Comparison of ENCODE assay signal across 21 cellular contexts in the genomic region with DNA sequence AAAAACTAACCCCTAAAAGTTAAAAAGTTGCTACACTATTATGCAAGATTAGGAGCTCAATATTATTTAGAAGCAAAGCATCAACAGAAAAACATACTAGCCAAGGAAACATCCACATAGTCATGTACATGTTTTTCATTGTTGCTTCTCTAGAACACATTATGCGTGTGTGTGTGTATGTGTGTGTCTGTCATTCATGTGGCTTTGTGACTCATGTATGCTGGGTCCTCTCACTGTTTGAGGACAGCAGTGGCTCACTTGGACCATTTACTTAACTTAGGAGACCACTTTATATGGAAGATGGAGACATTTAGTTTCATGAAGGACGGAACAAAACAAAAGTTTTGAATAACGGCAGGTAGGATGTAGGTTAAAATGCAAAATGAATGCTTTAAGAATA.
A peak's percentile ranks its signal among the peaks of the same experiment; 100 is the strongest.
DNase-seq lines count a peak whose midpoint lies in the region; ATAC-seq, FAIRE-seq and TF ChIP-seq lines count a peak whose summit lies in the region.
"Had no signal": no experiment of that assay in that cellular context is flagged by ENCODE, and none has a peak within 500 bp of the region (broad histone marks: within the 10 kb centered on the region; RNA-seq: fewer than 3 reads in every experiment).

No MANE protein-coding gene starts in this region.

- H4K20me1 ChIP-seq in mammary epithelial cell (ENCODE audit: insufficient read depth, low read length): no peaks in the 10 kb centered on the region
- H4K20me1 ChIP-seq in K562 (replicated peaks; ENCODE audit: control insufficient read depth, insufficient read depth, low read length): no peaks in the 10 kb centered on the region

- BruUV-seq in MCF 10A (replicated peaks; lab: Mats Ljungman, UMichigan): no TSS peak
- no TSS peak for BruUV-seq in mammary epithelial cell (replicated peaks; lab: Mats Ljungman, UMichigan)
- BruUV-seq in K562 (replicated peaks; lab: Mats Ljungman, UMichigan): no TSS peak

- no peaks in the 10 kb centered on the region for H3K36me3 Mint-ChIP-seq in MCF 10A (ENCODE audit: insufficient read depth, unreplicated experiment)
- H3K36me3 Mint-ChIP-seq in activated CD4-positive, alpha-beta T cell treated with anti-CD3 and anti-CD28 coated beads for 36 hours (ENCODE audit: low read depth): no peaks in the 10 kb centered on the region
- H3K36me3 Mint-ChIP-seq: CD4-positive, alpha-beta memory T cell had no signal

- H3K9me3 Mint-ChIP-seq in MCF 10A (ENCODE audit: unreplicated experiment): no peaks in the 10 kb centered on the region
- H3K9me3 Mint-ChIP-seq in activated CD4-positive, alpha-beta T cell treated with anti-CD3 and anti-CD28 coated beads for 36 hours (ENCODE audit: low read depth): no peaks in the 10 kb centered on the region
- H3K9me3 Mint-ChIP-seq: GM23338 had no signal

- H3K9ac ChIP-seq in mammary epithelial cell (ENCODE audit: insufficient read depth, low read length) (no peak overlapping the region), K562 (ENCODE audit: insufficient read depth in 1 of 2, low read depth in 2 of 2, low read length in 2 of 2) (no peak overlapping the region)

- peak; percentile 11 for DNase-seq in MCF 10A (ENCODE audit: unreplicated experiment)
- no peak for DNase-seq in mammary epithelial cell
- no peak for DNase-seq in K562 (ENCODE audit: extremely low read depth in 1 of 4, low spot score in 3 of 4)
- no peak for DNase-seq in right lobe of liver
- no peak for DNase-seq in NK-92 (lab: John Stamatoyannopoulos, UW; ENCODE audit: unreplicated experiment)
- DNase-seq in NCI-H510A treated with DMSO at 0.1 percent for 48 hours (lab: John Stamatoyannopoulos, UW): no peak
- DNase-seq in activated CD4-positive, alpha-beta T cell treated with anti-CD3 and anti-CD28 coated beads for 36 hours: no peak
- DNase-seq in NCI-H187 treated with DMSO at 0.1 percent for 48 hours (lab: John Stamatoyannopoulos, UW): no peak
- DNase-seq: 8988T; Calu3; CD4-positive, alpha-beta memory T cell; DMS79; GDM1; NCI-H187; NCI-H345; NCI-H526 treated with DMSO at 0.1 percent for 48 hours; OCI-M1; RPMI8226; SIG-M5 had no signal

- H3K36me3 ChIP-seq in mammary epithelial cell (ENCODE audit: insufficient read depth, low read length) (no peaks in the 10 kb centered on the region), K562 (ENCODE audit: control insufficient read depth, insufficient read depth, low read length) (no peaks in the 10 kb centered on the region), right lobe of liver (no peaks in the 10 kb centered on the region)

- no peak overlapping the region for H3K4me3 Mint-ChIP-seq in MCF 10A (ENCODE audit: unreplicated experiment)
- no peak overlapping the region for H3K4me3 Mint-ChIP-seq in activated CD4-positive, alpha-beta T cell treated with anti-CD3 and anti-CD28 coated beads for 36 hours
- H3K4me3 Mint-ChIP-seq: CD4-positive, alpha-beta memory T cell; GM23338 had no signal

- H3K79me2 ChIP-seq in mammary epithelial cell (ENCODE audit: insufficient read depth, low read length) (no peaks in the 10 kb centered on the region), K562 (ENCODE audit: control insufficient read depth, insufficient read depth, low read length) (no peaks in the 10 kb centered on the region)

- H3K9me1 ChIP-seq in K562 (ENCODE audit: control insufficient read depth, insufficient read depth, low read length): no peaks in the 10 kb centered on the region

- H3K9me3 ChIP-seq in mammary epithelial cell (replicated peaks; ENCODE audit: insufficient read depth, low read length) (no peaks in the 10 kb centered on the region), K562 (replicated peaks; ENCODE audit: control insufficient read depth, insufficient read depth, low read depth, low read length) (no peaks in the 10 kb centered on the region), right lobe of liver (no peaks in the 10 kb centered on the region)

- dilution Hi-C loops in mammary epithelial cell (cut with HindIII; ENCODE audit: low sequenced_read_pairs): no loop called here

- intact Hi-C loops in MCF 10A (cut with micrococcal nuclease): no loop called here
- intact Hi-C loops in mammary epithelial cell (cut with micrococcal nuclease): no loop called here
- intact Hi-C loops in K562 (cut with micrococcal nuclease): no loop called here
- intact Hi-C loops in right lobe of liver (cut with DNase I): no loop called here
- intact Hi-C loops in activated CD4-positive, alpha-beta T cell treated with anti-CD3 and anti-CD28 coated beads for 36 hours (cut with DNase I, micrococcal nuclease): no loop called here

- TF ChIP-seq POLR2A in K562 (conservative IDR thresholded peaks at IDR 0.05): no peak
- no peak for TF ChIP-seq POLR2A in right lobe of liver (IDR thresholded peaks at IDR 0.05)

- CTCF ChIA-PET in MCF 10A (lab: Yijun Ruan, JAX): no interaction called here
- CTCF ChIA-PET in mammary epithelial cell (lab: Charles Lee; ENCODE audit: low non-redundant PET): no interaction called here
- CTCF ChIA-PET in K562 (lab: Yijun Ruan, JAX; ENCODE audit: low intra/inter-chr PET ratio): no interaction called here
- CTCF ChIA-PET in activated CD4-positive, alpha-beta T cell treated with anti-CD3 and anti-CD28 coated beads for 36 hours (lab: Charles Lee): no interaction called here

- POLR2A ChIA-PET in MCF 10A (lab: Yijun Ruan, JAX) (no interaction called here), K562 (lab: Yijun Ruan, JAX) (no interaction called here)
- POLR2A ChIA-PET in activated CD4-positive, alpha-beta T cell treated with anti-CD3 and anti-CD28 coated beads for 36 hours (lab: Charles Lee): no interaction called here

- H2AFZ ChIP-seq in mammary epithelial cell (ENCODE audit: low read depth, low read length) (no peak overlapping the region), K562 (ENCODE audit: low read depth, low read length) (0 out of 2 replicates have a peak overlapping the region, but pooled peaks have one; percentile 15)
- H2AFZ ChIP-seq: GM23338 had no signal

- no peak for TF ChIP-seq CTCF in MCF 10A (IDR thresholded peaks at IDR 0.05; ENCODE audit: unreplicated experiment)
- no peak for TF ChIP-seq CTCF in mammary epithelial cell (conservative IDR thresholded peaks at IDR 0.05 in 1 of 2, IDR thresholded peaks at IDR 0.05 in 1 of 2; ENCODE audit: extremely low read depth in 1 of 2, insufficient read depth in 1 of 2, low read depth in 1 of 2, low read length in 2 of 2)
- TF ChIP-seq CTCF in K562 (IDR thresholded peaks at IDR 0.05 in 2 of 3, conservative IDR thresholded peaks at IDR 0.05 in 1 of 3; ENCODE audit: insufficient read depth in 2 of 3, low read depth in 1 of 3, low read length in 3 of 3): no peak
- no peak for TF ChIP-seq CTCF in right lobe of liver (IDR thresholded peaks at IDR 0.05)

- H3K4me1 Mint-ChIP-seq in MCF 10A (ENCODE audit: insufficient read depth, unreplicated experiment): peaks cover 15% of the 10 kb centered on the region
- no peaks in the 10 kb centered on the region for H3K4me1 Mint-ChIP-seq in activated CD4-positive, alpha-beta T cell treated with anti-CD3 and anti-CD28 coated beads for 36 hours
- H3K4me1 Mint-ChIP-seq: CD4-positive, alpha-beta memory T cell; GM23338 had no signal

- ATAC-seq in K562: no peak
- ATAC-seq in right lobe of liver: no peak
- no peak for ATAC-seq in activated CD4-positive, alpha-beta T cell treated with anti-CD3 and anti-CD28 coated beads for 36 hours
- ATAC-seq: GM12878, GM23338 had no signal

- in situ Hi-C loops in mammary epithelial cell (cut with MboI; ENCODE audit: low sequenced_read_pairs in 2 of 2): no loop called here
- in situ Hi-C loops in K562 (cut with MboI): no loop called here

- H3K4me1 ChIP-seq in mammary epithelial cell (ENCODE audit: insufficient read depth, low read length) (peaks cover 19% of the 10 kb centered on the region), K562 (replicated peaks in 1 of 2; ENCODE audit: control insufficient read depth in 2 of 2, insufficient read depth in 2 of 2, low read length in 2 of 2) (peaks cover 0 to 12% of the 10 kb centered on the region in 2 experiments; a peak in 2 of 5 replicates), right lobe of liver (peaks cover 0 to 65% (median 32%) of the 10 kb centered on the region in 4 donors)

- 93% methylated on average over 3 of the region's 3 CpGs for WGBS in mammary epithelial cell (ENCODE audit: low coverage, missing lambda C conversion rate)
- 42% methylated on average over 3 of the region's 3 CpGs for WGBS in K562 (ENCODE audit: insufficient coverage, low coverage, missing lambda C conversion rate)
- WGBS in right lobe of liver (ENCODE audit: insufficient coverage, low coverage, low lambda C conversion rate, missing lambda C conversion rate): 94% methylated on average over 3 of the region's 3 CpGs

- no peak for FAIRE-seq in K562 (lab: Jason Lieb, UNC)
- FAIRE-seq: GM12878 had no signal

- TF ChIP-seq RAD21 in K562 (CRISPR knock-in tag; conservative IDR thresholded peaks at IDR 0.05 in 1 of 2, IDR thresholded peaks at IDR 0.05 in 1 of 2): no peak

- no peak overlapping the region for H3K27ac Mint-ChIP-seq in MCF 10A (ENCODE audit: low read depth, unreplicated experiment)
- H3K27ac Mint-ChIP-seq in activated CD4-positive, alpha-beta T cell treated with anti-CD3 and anti-CD28 coated beads for 36 hours: no peak overlapping the region
- H3K27ac Mint-ChIP-seq: GM23338 had no signal

- H3K4me3 ChIP-seq in mammary epithelial cell (replicated peaks in 1 of 3; ENCODE audit: insufficient read depth in 1 of 3, low read depth in 2 of 3, low read length in 3 of 3) (no peak overlapping the region), K562 (no peak overlapping the region), right lobe of liver (no peak overlapping the region)
- H3K4me3 ChIP-seq: GM12878, GM23338 had no signal

- H3K27me3 Mint-ChIP-seq in MCF 10A (ENCODE audit: insufficient read depth, unreplicated experiment): no peaks in the 10 kb centered on the region
- peaks cover 17% of the 10 kb centered on the region for H3K27me3 Mint-ChIP-seq in activated CD4-positive, alpha-beta T cell treated with anti-CD3 and anti-CD28 coated beads for 36 hours

- no peak for TF ChIP-seq EP300 in K562 (IDR thresholded peaks at IDR 0.05; ENCODE audit: low read length)

- no peaks in the 10 kb centered on the region for H3K27me3 ChIP-seq in mammary epithelial cell (ENCODE audit: insufficient read depth, low read length)
- H3K27me3 ChIP-seq in K562 (ENCODE audit: control insufficient read depth in 2 of 2, insufficient read depth in 2 of 2, low read length in 2 of 2): no peaks in the 10 kb centered on the region
- H3K27me3 ChIP-seq in right lobe of liver: no peaks in the 10 kb centered on the region

- H3K27ac ChIP-seq in mammary epithelial cell (ENCODE audit: insufficient read depth, low read depth, low read length) (no peak overlapping the region), K562 (ENCODE audit: extremely low read depth, low read depth, low read length) (no peak overlapping the region), right lobe of liver (peak overlapping the region in 2 of 3 donors; percentile 71 to 74)

- no peak overlapping the region for H3K4me2 ChIP-seq in mammary epithelial cell (ENCODE audit: insufficient read depth, low read depth, low read length)
- H3K4me2 ChIP-seq in K562 (ENCODE audit: insufficient read depth, low read length): no peak overlapping the region
- H3K4me2 ChIP-seq: GM23338 had no signal

Comparison
In these comparisons a context has a peak if more than half of its experiments do, and no peak if none do; other contexts are left out.
1. H3K27ac ChIP-seq: peak in right lobe of liver (2 of 3); none in mammary epithelial cell (single experiment) and K562 (single experiment).